In genomic region chr5:127011961-127012644, GRCh38 we compare ENCODE assay signal across 10 cellular contexts. TPM values are rescaled to one million over a fixed set of nuclear protein-coding genes. Genes with fewer than 3 reads are reported as not detected.
DNase-seq lines count a peak whose midpoint lies in the region; ATAC-seq and TF ChIP-seq lines count a peak whose summit lies in the region.
"Had no signal": no experiment of that assay in that cellular context is flagged by ENCODE, and none has a peak within 500 bp of the region (broad histone marks: within the 10 kb centered on the region; RNA-seq: fewer than 3 reads in every experiment).

No MANE protein-coding gene starts in this region.

- H3K27me3 ChIP-seq in OCI-LY3 (ENCODE audit: low read depth, low read length) (no peaks in the 10 kb centered on the region), right lobe of liver (no peaks in the 10 kb centered on the region)

- intact Hi-C loops in activated CD8-positive, alpha-beta T cell treated with anti-CD3 and anti-CD28 coated beads for 36 hours (cut with micrococcal nuclease), result no loop called here
- intact Hi-C loops in right lobe of liver (cut with DNase I), result no loop called here

- no peak overlapping the region for H3K9ac ChIP-seq in OCI-LY3 (ENCODE audit: low read length)

- H3K4me2 ChIP-seq in OCI-LY3 (ENCODE audit: low read length), result peak overlapping the region; percentile 35
- H3K4me2 ChIP-seq: GM23338 had no signal

- peaks cover 3% of the 10 kb centered on the region; the same call in 1 of the 2 replicates for H3K79me2 ChIP-seq in OCI-LY3 (ENCODE audit: low read length)

- no peaks in the 10 kb centered on the region for H3K27me3 Mint-ChIP-seq in activated CD8-positive, alpha-beta T cell treated with anti-CD3 and anti-CD28 coated beads for 36 hours
- no peaks in the 10 kb centered on the region for H3K27me3 Mint-ChIP-seq in activated CD8-positive, alpha-beta T cell treated with anti-CD3 and anti-CD28 coated beads, Interleukin-2, amount 10 ng/mL, durations not matched to agents 7 days and 5 days (ENCODE audit: low read depth)
- no peaks in the 10 kb centered on the region for H3K27me3 Mint-ChIP-seq in stimulated activated memory B cell treated with anti-CD40 and anti-IgM and Interleukin-4, amounts not matched to agents 10 μg/mL and 1 μg/mL and 100 μg/mL, for 72 hours
- H3K27me3 Mint-ChIP-seq: dendritic cell treated with granulocyte-macrophage colony-stimulating factor and Interleukin-4, amounts not matched to agents 40 ng/mL and 50 ng/mL, for 4 days had no signal

- H3K9me3 ChIP-seq in OCI-LY3 (ENCODE audit: insufficient read depth, low read length) (no peaks in the 10 kb centered on the region), right lobe of liver (no peaks in the 10 kb centered on the region)

- WGBS in right lobe of liver (ENCODE audit: insufficient coverage, low coverage, low lambda C conversion rate, missing lambda C conversion rate), result 63% methylated on average over 2 of the region's 2 CpGs

- H3K36me3 ChIP-seq in OCI-LY3 (replicated peaks; ENCODE audit: low read depth, low read length) (no peaks in the 10 kb centered on the region), right lobe of liver (no peaks in the 10 kb centered on the region)

- CTCF ChIA-PET in activated CD8-positive, alpha-beta T cell treated with anti-CD3 and anti-CD28 coated beads for 36 hours (lab: Charles Lee), result interaction anchor here (1.3 to 1.4 kb wide), 2 partner anchors 12 to 17 kb away, joined by 4 read pairs; no protein-coding TSS in a partner anchor
- CTCF ChIA-PET in activated CD8-positive, alpha-beta T cell treated with anti-CD3 and anti-CD28 coated beads, Interleukin-2, amount 10 ng/mL, durations not matched to agents 7 days and 5 days (lab: Charles Lee), result interaction anchor here (1.5 kb wide), 1 partner anchor 17 kb away, joined by 4 read pairs; no protein-coding TSS in a partner anchor

- peaks cover 48% of the 10 kb centered on the region for H3K4me1 Mint-ChIP-seq in activated CD8-positive, alpha-beta T cell treated with anti-CD3 and anti-CD28 coated beads for 36 hours (ENCODE audit: low read depth)
- H3K4me1 Mint-ChIP-seq in activated CD8-positive, alpha-beta T cell treated with anti-CD3 and anti-CD28 coated beads, Interleukin-2, amount 10 ng/mL, durations not matched to agents 7 days and 5 days (ENCODE audit: low read depth), result peaks cover 5% of the 10 kb centered on the region
- H3K4me1 Mint-ChIP-seq in stimulated activated memory B cell treated with anti-CD40 and anti-IgM and Interleukin-4, amounts not matched to agents 10 μg/mL and 1 μg/mL and 100 μg/mL, for 72 hours, result peaks cover 58% of the 10 kb centered on the region

- H3K27ac ChIP-seq in OCI-LY3 (ENCODE audit: low read length) (peak overlapping the region; percentile 44), right lobe of liver (no peak overlapping the region)

- no peak for TF ChIP-seq POLR2A in right lobe of liver (IDR thresholded peaks at IDR 0.05)

- peaks cover 6% of the 10 kb centered on the region for H3K36me3 Mint-ChIP-seq in activated CD8-positive, alpha-beta T cell treated with anti-CD3 and anti-CD28 coated beads for 36 hours (ENCODE audit: low read depth)
- H3K36me3 Mint-ChIP-seq in activated CD8-positive, alpha-beta T cell treated with anti-CD3 and anti-CD28 coated beads, Interleukin-2, amount 10 ng/mL, durations not matched to agents 7 days and 5 days (ENCODE audit: low read depth), result peaks cover 2% of the 10 kb centered on the region
- peaks cover 5% of the 10 kb centered on the region for H3K36me3 Mint-ChIP-seq in stimulated activated memory B cell treated with anti-CD40 and anti-IgM and Interleukin-4, amounts not matched to agents 10 μg/mL and 1 μg/mL and 100 μg/mL, for 72 hours

- H4K20me1 ChIP-seq in OCI-LY3 (ENCODE audit: insufficient read depth, low read length), result no peaks in the 10 kb centered on the region

- H3K27ac Mint-ChIP-seq in activated CD8-positive, alpha-beta T cell treated with anti-CD3 and anti-CD28 coated beads for 36 hours, result peak overlapping the region; percentile 67
- H3K27ac Mint-ChIP-seq in activated CD8-positive, alpha-beta T cell treated with anti-CD3 and anti-CD28 coated beads, Interleukin-2, amount 10 ng/mL, durations not matched to agents 7 days and 5 days, result no peak overlapping the region
- H3K27ac Mint-ChIP-seq in stimulated activated memory B cell treated with anti-CD40 and anti-IgM and Interleukin-4, amounts not matched to agents 10 μg/mL and 1 μg/mL and 100 μg/mL, for 72 hours, result peak overlapping the region; percentile 88
- H3K27ac Mint-ChIP-seq: dendritic cell treated with granulocyte-macrophage colony-stimulating factor and Interleukin-4, amounts not matched to agents 40 ng/mL and 50 ng/mL, for 4 days; GM23338 had no signal

- no peak for TF ChIP-seq CTCF in activated CD8-positive, alpha-beta T cell treated with anti-CD3 and anti-CD28 coated beads for 36 hours (IDR thresholded peaks at IDR 0.05)
- TF ChIP-seq CTCF in OCI-LY3 (IDR thresholded peaks at IDR 0.05; ENCODE audit: low read depth, low read length) (no peak), right lobe of liver (IDR thresholded peaks at IDR 0.05) (no peak)

- peak; percentile 27 for DNase-seq in activated CD8-positive, alpha-beta T cell treated with anti-CD3 and anti-CD28 coated beads for 36 hours
- DNase-seq in activated CD8-positive, alpha-beta T cell treated with anti-CD3 and anti-CD28 coated beads, Interleukin-2, amount 10 ng/mL, durations not matched to agents 7 days and 5 days, result no peak
- DNase-seq in right lobe of liver (no peak), AG20443 (ENCODE audit: low spot score) (no peak), NCI-H1092 (lab: John Stamatoyannopoulos, UW) (no peak)

- H3K4me1 ChIP-seq in OCI-LY3 (ENCODE audit: low read length), result peaks cover 52% of the 10 kb centered on the region
- H3K4me1 ChIP-seq in right lobe of liver, result no peaks in the 10 kb centered on the region

- no peak overlapping the region for H2AFZ ChIP-seq in OCI-LY3 (ENCODE audit: low read depth, low read length)
- H2AFZ ChIP-seq: GM23338 had no signal

- ATAC-seq in activated CD8-positive, alpha-beta T cell treated with anti-CD3 and anti-CD28 coated beads for 36 hours, result peak; percentile 80
- ATAC-seq in activated CD8-positive, alpha-beta T cell treated with anti-CD3 and anti-CD28 coated beads, Interleukin-2, amount 10 ng/mL, durations not matched to agents 7 days and 5 days, result no peak
- peak; percentile 80 for ATAC-seq in HG02798 (IDR thresholded peaks at IDR 0.05; ENCODE audit: poor library complexity, unreplicated experiment)
- ATAC-seq in stimulated activated memory B cell treated with anti-CD40 and anti-IgM and Interleukin-4, amounts not matched to agents 10 μg/mL and 1 μg/mL and 100 μg/mL, for 72 hours, result peak; percentile 92
- ATAC-seq in right lobe of liver, result no peak
- ATAC-seq: GM23338 had no signal

- POLR2A ChIA-PET in activated CD8-positive, alpha-beta T cell treated with anti-CD3 and anti-CD28 coated beads for 36 hours (lab: Charles Lee), result interaction anchor here (0.7 to 2.0 kb wide), 3 partner anchors 17 to 49 kb away, joined by 3 to 5 read pairs (median 3); no protein-coding TSS in a partner anchor
- POLR2A ChIA-PET in activated CD8-positive, alpha-beta T cell treated with anti-CD3 and anti-CD28 coated beads, Interleukin-2, amount 10 ng/mL, durations not matched to agents 7 days and 5 days (lab: Charles Lee), result no interaction called here

- H3K4me3 Mint-ChIP-seq in activated CD8-positive, alpha-beta T cell treated with anti-CD3 and anti-CD28 coated beads for 36 hours, result no peak overlapping the region
- no peak overlapping the region for H3K4me3 Mint-ChIP-seq in activated CD8-positive, alpha-beta T cell treated with anti-CD3 and anti-CD28 coated beads, Interleukin-2, amount 10 ng/mL, durations not matched to agents 7 days and 5 days
- no peak overlapping the region for H3K4me3 Mint-ChIP-seq in stimulated activated memory B cell treated with anti-CD40 and anti-IgM and Interleukin-4, amounts not matched to agents 10 μg/mL and 1 μg/mL and 100 μg/mL, for 72 hours
- H3K4me3 Mint-ChIP-seq: dendritic cell treated with granulocyte-macrophage colony-stimulating factor and Interleukin-4, amounts not matched to agents 40 ng/mL and 50 ng/mL, for 4 days; GM23338 had no signal

- H3K4me3 ChIP-seq in OCI-LY3 (ENCODE audit: low read length) (no peak overlapping the region), right lobe of liver (no peak overlapping the region)
- H3K4me3 ChIP-seq: GM23338 had no signal

- H3K9me3 Mint-ChIP-seq in activated CD8-positive, alpha-beta T cell treated with anti-CD3 and anti-CD28 coated beads for 36 hours, result peaks cover 3% of the 10 kb centered on the region
- peaks cover 4% of the 10 kb centered on the region for H3K9me3 Mint-ChIP-seq in activated CD8-positive, alpha-beta T cell treated with anti-CD3 and anti-CD28 coated beads, Interleukin-2, amount 10 ng/mL, durations not matched to agents 7 days and 5 days (ENCODE audit: insufficient read depth)
- no peaks in the 10 kb centered on the region for H3K9me3 Mint-ChIP-seq in stimulated activated memory B cell treated with anti-CD40 and anti-IgM and Interleukin-4, amounts not matched to agents 10 μg/mL and 1 μg/mL and 100 μg/mL, for 72 hours
- H3K9me3 Mint-ChIP-seq: dendritic cell treated with granulocyte-macrophage colony-stimulating factor and Interleukin-4, amounts not matched to agents 40 ng/mL and 50 ng/mL, for 4 days had no signal

RNA-seq across cellular contexts. Expression of gene MARCHF3, which starts 18.3 kb away (rescaled TPM):
- 1 to 10 TPM; 6.1 TPM for total RNA-seq in activated CD8-positive, alpha-beta T cell treated with anti-CD3 and anti-CD28 coated beads for 36 hours
- total RNA-seq in activated CD8-positive, alpha-beta T cell treated with anti-CD3 and anti-CD28 coated beads, Interleukin-2, amount 10 ng/mL, durations not matched to agents 7 days and 5 days, result 1 to 10 TPM; 2.0 to 2.4 TPM
- total RNA-seq in right lobe of liver, result 1 to 10 TPM in 3 of 6 experiments, under 1 TPM in 3; 0.33 to 4.3 (median 0.77) TPM

Comparison
In these comparisons a context has a peak if more than half of its experiments do, and no peak if none do; other contexts are left out.
1. ATAC-seq: peak in activated CD8-positive, alpha-beta T cell treated with anti-CD3 and anti-CD28 coated beads for 36 hours (single experiment), HG02798 (single experiment) and stimulated activated memory B cell treated with anti-CD40 and anti-IgM and Interleukin-4, amounts not matched to agents 10 μg/mL and 1 μg/mL and 100 μg/mL, for 72 hours (single experiment); none in activated CD8-positive, alpha-beta T cell treated with anti-CD3 and anti-CD28 coated beads, Interleukin-2, amount 10 ng/mL, durations not matched to agents 7 days and 5 days (single experiment) and right lobe of liver (0 of 4).